In genomic region chr2:95669441-95669994, GRCh38 we compare ENCODE assay signal across 16 cellular contexts.
DNase-seq lines count a peak whose midpoint lies in the region; ATAC-seq, FAIRE-seq and TF ChIP-seq lines count a peak whose summit lies in the region.
"Had no signal": no experiment of that assay in that cellular context is flagged by ENCODE, and none has a peak within 500 bp of the region (broad histone marks: within the 10 kb centered on the region; RNA-seq: fewer than 3 reads in every experiment).

No MANE protein-coding gene starts in this region.

- in situ Hi-C loops in K562 (cut with MboI), result no loop called here

- no peak overlapping the region for H3K9ac ChIP-seq in K562 (ENCODE audit: insufficient read depth in 1 of 2, low read depth in 2 of 2, low read length in 2 of 2)
- H3K9ac ChIP-seq: parathyroid adenoma had no signal

- TF ChIP-seq EP300 in K562 (IDR thresholded peaks at IDR 0.05; ENCODE audit: low read length), result no peak

- H3K4me3 ChIP-seq in K562, result no peak overlapping the region
- no peak overlapping the region for H3K4me3 ChIP-seq in CD4-positive, alpha-beta memory T cell (ENCODE audit: low read length in 2 of 2)
- H3K4me3 ChIP-seq: Peyer's patch, tibial nerve had no signal

- DNase-seq in EH (ENCODE audit: low read depth) (peak; percentile 46), NAMALWA (ENCODE audit: low spot score) (peak; percentile 16), K562 (ENCODE audit: extremely low read depth in 1 of 4, low spot score in 3 of 4) (no peak), naive B cell (no peak), NCI-H1694 treated with DMSO at 0.1 percent for 48 hours (lab: John Stamatoyannopoulos, UW) (no peak), NCI-H2227 treated with DMSO at 0.1 percent for 48 hours (lab: John Stamatoyannopoulos, UW) (no peak), COLO668 (lab: John Stamatoyannopoulos, UW; ENCODE audit: unreplicated experiment) (no peak)
- DNase-seq in CD4-positive, alpha-beta memory T cell, result no peak
- DNase-seq: activated CD4-positive, alpha-beta T cell treated with anti-CD3 and anti-CD28 coated beads, Interleukin-2, amount 50 U/mL, for 1 hour; midbrain; NCI-H1417 treated with DMSO at 0.1 percent for 48 hours; Peyer's patch had no signal

- TF ChIP-seq POLR2A in K562 (conservative IDR thresholded peaks at IDR 0.05), result no peak

- WGBS in K562 (ENCODE audit: insufficient coverage, low coverage, missing lambda C conversion rate), result 0% methylated on average over 4 of the region's 4 CpGs

- no peaks in the 10 kb centered on the region for H3K36me3 ChIP-seq in K562 (ENCODE audit: control insufficient read depth, insufficient read depth, low read length)
- no peaks in the 10 kb centered on the region for H3K36me3 ChIP-seq in CD4-positive, alpha-beta memory T cell (ENCODE audit: insufficient read depth, low read length)
- H3K36me3 ChIP-seq: Peyer's patch, tibial nerve had no signal

- no peak overlapping the region for H2AFZ ChIP-seq in K562 (ENCODE audit: low read depth, low read length)
- H2AFZ ChIP-seq: parathyroid adenoma had no signal

- no peak overlapping the region for H3K27ac ChIP-seq in K562 (ENCODE audit: extremely low read depth, low read depth, low read length)
- no peak overlapping the region for H3K27ac ChIP-seq in CD4-positive, alpha-beta memory T cell (ENCODE audit: low read depth, low read length)
- H3K27ac ChIP-seq: C4-2B, parathyroid adenoma, Peyer's patch, tibial nerve had no signal

- TF ChIP-seq RAD21 in K562 (CRISPR knock-in tag; conservative IDR thresholded peaks at IDR 0.05 in 1 of 2, IDR thresholded peaks at IDR 0.05 in 1 of 2), result no peak

- H3K9me3 Mint-ChIP-seq in naive B cell, result peaks cover 0 to 4% (median 0%) of the 10 kb centered on the region in 7 donors
- H3K9me3 Mint-ChIP-seq in CD4-positive, alpha-beta memory T cell, result no peaks in the 10 kb centered on the region
- H3K9me3 Mint-ChIP-seq: activated T-helper 17 cell treated with anti-CD3 and anti-CD28 coated beads, Interleukin-2, amount 50 U/mL, for 72 hours had no signal

- H3K79me2 ChIP-seq in K562 (ENCODE audit: control insufficient read depth, insufficient read depth, low read length), result no peaks in the 10 kb centered on the region
- H3K79me2 ChIP-seq: parathyroid adenoma had no signal

- H3K27me3 Mint-ChIP-seq in naive B cell, result peaks cover 0 to 14% (median 9%) of the 10 kb centered on the region in 3 donors
- H3K27me3 Mint-ChIP-seq in CD4-positive, alpha-beta memory T cell, result peaks cover 4 to 7% of the 10 kb centered on the region in 2 donors

- POLR2A ChIA-PET in K562 (lab: Yijun Ruan, JAX), result no interaction called here
- POLR2A ChIA-PET in CD4-positive, alpha-beta memory T cell (lab: Charles Lee; ENCODE audit: partially characterized antibody), result no interaction called here

- no peaks in the 10 kb centered on the region for H4K20me1 ChIP-seq in K562 (replicated peaks; ENCODE audit: control insufficient read depth, insufficient read depth, low read length)

- H3K27me3 ChIP-seq in K562 (ENCODE audit: control insufficient read depth in 2 of 2, insufficient read depth in 2 of 2, low read length in 2 of 2), result 0 out of 5 replicates have a peak, but pooled peaks cover 0 to 2% of the 10 kb centered on the region in 2 experiments
- H3K27me3 ChIP-seq in CD4-positive, alpha-beta memory T cell (ENCODE audit: insufficient read depth, low read length), result no peaks in the 10 kb centered on the region
- H3K27me3 ChIP-seq: Peyer's patch, tibial nerve had no signal

- peak overlapping the region in 3 of 8 donors; percentile 1 to 42 (median 25) for H3K4me3 Mint-ChIP-seq in naive B cell
- no peak overlapping the region for H3K4me3 Mint-ChIP-seq in CD4-positive, alpha-beta memory T cell
- H3K4me3 Mint-ChIP-seq: activated T-helper 17 cell treated with anti-CD3 and anti-CD28 coated beads, Interleukin-2, amount 50 U/mL, for 72 hours had no signal

- ATAC-seq in K562 (no peak), naive B cell (ENCODE audit: low read depth in 2 of 2) (peak; percentile 55 to 76)

- FAIRE-seq in K562 (lab: Jason Lieb, UNC), result no peak

- H3K4me1 ChIP-seq in K562 (replicated peaks in 1 of 2; ENCODE audit: control insufficient read depth in 2 of 2, insufficient read depth in 2 of 2, low read length in 2 of 2), result no peaks in the 10 kb centered on the region
- no peaks in the 10 kb centered on the region for H3K4me1 ChIP-seq in CD4-positive, alpha-beta memory T cell (ENCODE audit: insufficient read depth, low read length)
- H3K4me1 ChIP-seq: parathyroid adenoma, Peyer's patch, tibial nerve had no signal

- no peaks in the 10 kb centered on the region for H3K36me3 Mint-ChIP-seq in naive B cell
- H3K36me3 Mint-ChIP-seq in CD4-positive, alpha-beta memory T cell, result no peaks in the 10 kb centered on the region

- BruUV-seq in K562 (replicated peaks; lab: Mats Ljungman, UMichigan), result no TSS peak

- H3K9me3 ChIP-seq in K562 (replicated peaks; ENCODE audit: control insufficient read depth, insufficient read depth, low read depth, low read length), result no peaks in the 10 kb centered on the region
- H3K9me3 ChIP-seq in CD4-positive, alpha-beta memory T cell (ENCODE audit: control insufficient read depth in 1 of 2, low read length in 2 of 2), result no peaks in the 10 kb centered on the region
- H3K9me3 ChIP-seq: Peyer's patch, tibial nerve had no signal

- H3K9me1 ChIP-seq in K562 (ENCODE audit: control insufficient read depth, insufficient read depth, low read length), result no peaks in the 10 kb centered on the region

- H3K4me1 Mint-ChIP-seq in naive B cell, result peaks cover 21 to 33% (median 23%) of the 10 kb centered on the region in 3 donors
- peaks cover 3 to 16% (median 10%) of the 10 kb centered on the region in 4 donors for H3K4me1 Mint-ChIP-seq in CD4-positive, alpha-beta memory T cell

- intact Hi-C loops in K562 (cut with micrococcal nuclease), result no loop called here
- intact Hi-C loops in CD4-positive, alpha-beta memory T cell (cut with micrococcal nuclease), result no loop called here

- no peak for TF ChIP-seq CTCF in K562 (IDR thresholded peaks at IDR 0.05 in 2 of 3, conservative IDR thresholded peaks at IDR 0.05 in 1 of 3; ENCODE audit: insufficient read depth in 2 of 3, low read depth in 1 of 3, low read length in 3 of 3)

- H3K27ac Mint-ChIP-seq in naive B cell, result peak overlapping the region in 5 of 6 donors; percentile 11 to 76 (median 14)
- H3K27ac Mint-ChIP-seq in CD4-positive, alpha-beta memory T cell, result peak overlapping the region in 1 of 7 donors; percentile 0
- H3K27ac Mint-ChIP-seq: activated T-helper 17 cell treated with anti-CD3 and anti-CD28 coated beads, Interleukin-2, amount 50 U/mL, for 72 hours had no signal

- CTCF ChIA-PET in K562 (lab: Yijun Ruan, JAX; ENCODE audit: low intra/inter-chr PET ratio), result no interaction called here
- CTCF ChIA-PET in CD4-positive, alpha-beta memory T cell (lab: Charles Lee; ENCODE audit: partially characterized antibody), result no interaction called here

- no peak overlapping the region for H3K4me2 ChIP-seq in K562 (ENCODE audit: insufficient read depth, low read length)

TF ChIP-seq in K562, 482 proteins besides CTCF, POLR2A, EP300 and RAD21 (continues in another document):
- TF ChIP-seq NCOA2 (IDR thresholded peaks at IDR 0.05; ENCODE audit: partially characterized antibody in 2 of 2) (no peak), MNT (conservative IDR thresholded peaks at IDR 0.05) (no peak)

Comparison
In these comparisons a context has a peak if more than half of its experiments do, and no peak if none do; other contexts are left out.
1. DNase-seq: peak in EH (single experiment) and NAMALWA (single experiment); none in K562 (0 of 4), naive B cell (single experiment), NCI-H1694 treated with DMSO at 0.1 percent for 48 hours (single experiment), NCI-H2227 treated with DMSO at 0.1 percent for 48 hours (single experiment), CD4-positive, alpha-beta memory T cell (0 of 5) and COLO668 (single experiment).